36 cellular contexts compared by ENCODE assay signal in genomic region chr12:100564905-100565467, GRCh38.
"Had no signal": no experiment of that assay in that cellular context is flagged by ENCODE, and none has a peak within 500 bp of the region (broad histone marks: within the 10 kb centered on the region; RNA-seq: fewer than 3 reads in every experiment).

No MANE protein-coding gene starts in this region.

- FAIRE-seq: endometrium had no signal

- H3K36me3 ChIP-seq: adrenal gland, breast epithelium, cardiac muscle cell, esophagus muscularis mucosa, gastrocnemius medialis, WERI-Rb-1 had no signal

- H3K27ac Mint-ChIP-seq: activated B cell treated with CpG ODN at 0.5 μM for 24 hours; activated CD4-positive, alpha-beta memory T cell treated with anti-CD3 and anti-CD28 coated beads for 36 hours; activated CD4-positive, alpha-beta T cell treated with anti-CD3 and anti-CD28 coated beads, Interleukin-2, amount 10 ng/mL, durations not matched to agents 24 days and 14 days; activated CD8-positive, alpha-beta memory T cell treated with anti-CD3 and anti-CD28 coated beads, Interleukin-2, amount 10 ng/mL, durations not matched to agents 7 days and 5 days; activated CD8-positive, alpha-beta T cell treated with anti-CD3 and anti-CD28 coated beads, Interleukin-2, amount 10 ng/mL, durations not matched to agents 7 days and 5 days; activated naive CD4-positive, alpha-beta T cell treated with anti-CD3 and anti-CD28 coated beads for 36 hours; activated naive CD4-positive, alpha-beta T cell treated with anti-CD3 and anti-CD28 coated beads, Interleukin-2, amount 50 U/mL, for 24 hours; activated naive CD8-positive, alpha-beta T cell treated with anti-CD3 and anti-CD28 coated beads for 36 hours; activated naive CD8-positive, alpha-beta T cell treated with anti-CD3 and anti-CD28 coated beads, Interleukin-2, amount 50 U/mL, for 24 hours; activated T-helper 1 cell treated with anti-CD3 and anti-CD28 coated beads, Interleukin-12 subunit alpha, Interleukin-12 subunit beta, Interleukin-2, Interleukin-4 antibody, amounts not matched to agents 30 ng/mL and 10 ng/mL and 1 ng/mL, durations not matched to agents 14 hours and 24 hours and 36 hours; activated T-helper 2 cell treated with anti-CD3 and anti-CD28 coated beads, Interferon-gamma antibody, Interleukin-2, Interleukin-4, amounts not matched to agents 10 μg/mL and 5 μg/mL and 100 μg/mL, durations not matched to agents 14 hours and 24 hours and 36 hours; brain; T-helper 17 cell; T-helper 2 cell treated with Interferon-gamma antibody and Interleukin-4, amounts not matched to agents 5 μg/mL and 100 μg/mL, for 36 hours had no signal

- H3K9me3 ChIP-seq: adrenal gland, breast epithelium, esophagus muscularis mucosa, gastrocnemius medialis had no signal

- H3K36me3 Mint-ChIP-seq: activated CD4-positive, alpha-beta memory T cell treated with anti-CD3 and anti-CD28 coated beads for 36 hours; activated CD8-positive, alpha-beta memory T cell treated with anti-CD3 and anti-CD28 coated beads, Interleukin-2, amount 10 ng/mL, durations not matched to agents 7 days and 5 days; activated naive CD4-positive, alpha-beta T cell treated with anti-CD3 and anti-CD28 coated beads, Interleukin-2, amount 50 U/mL, for 24 hours; activated naive CD8-positive, alpha-beta T cell treated with anti-CD3 and anti-CD28 coated beads for 36 hours; brain had no signal

- ATAC-seq: activated CD4-positive, CD25-positive, alpha-beta regulatory T cell treated with anti-CD3 and anti-CD28 coated beads, Interleukin-2, amount 50 U/mL, for 24 hours; activated CD8-positive, alpha-beta memory T cell treated with anti-CD3 and anti-CD28 coated beads, Interleukin-2, amount 10 ng/mL, durations not matched to agents 7 days and 5 days; activated CD8-positive, alpha-beta T cell treated with anti-CD3 and anti-CD28 coated beads, Interleukin-2, amount 10 ng/mL, durations not matched to agents 7 days and 5 days; activated naive CD8-positive, alpha-beta T cell treated with anti-CD3 and anti-CD28 coated beads, Interleukin-2, amount 50 U/mL, for 24 hours; foreskin keratinocyte; gastrocnemius medialis; T-helper 17 cell had no signal

- H3K27ac ChIP-seq: adrenal gland, breast epithelium, cardiac muscle cell, esophagus muscularis mucosa, foreskin keratinocyte, gastrocnemius medialis, WERI-Rb-1 had no signal

- H3K4me1 ChIP-seq: adrenal gland, breast epithelium, foreskin keratinocyte, gastrocnemius medialis had no signal

- H3K4me3 ChIP-seq: adrenal gland, breast epithelium, cardiac muscle cell, coronary artery, esophagus muscularis mucosa, gastrocnemius medialis had no signal

- H3K4me1 Mint-ChIP-seq: activated naive CD4-positive, alpha-beta T cell treated with anti-CD3 and anti-CD28 coated beads, Interleukin-2, amount 50 U/mL, for 24 hours; central memory CD8-positive, alpha-beta T cell; T-helper 17 cell had no signal

- DNase-seq: activated B cell treated with CpG ODN at 0.5 μM for 24 hours; activated CD4-positive, alpha-beta memory T cell treated with anti-CD3 and anti-CD28 coated beads for 36 hours; activated CD4-positive, alpha-beta T cell treated with anti-CD3 and anti-CD28 coated beads, Interleukin-2, amount 10 ng/mL, durations not matched to agents 24 days and 14 days; activated CD8-positive, alpha-beta memory T cell treated with anti-CD3 and anti-CD28 coated beads, Interleukin-2, amount 10 ng/mL, durations not matched to agents 7 days and 5 days; activated CD8-positive, alpha-beta memory T cell treated with anti-CD3 and anti-CD28 coated beads, Interleukin-2, amount 50 U/mL, for 4 hours; activated CD8-positive, alpha-beta T cell treated with anti-CD3 and anti-CD28 coated beads, Interleukin-2, amount 10 ng/mL, durations not matched to agents 7 days and 5 days; activated effector memory CD4-positive, alpha-beta T cell treated with anti-CD3 and anti-CD28 coated beads, Interleukin-2, amount 50 U/mL, for 16 hours; activated naive CD4-positive, alpha-beta T cell treated with anti-CD3 and anti-CD28 coated beads for 36 hours; activated naive CD8-positive, alpha-beta T cell treated with anti-CD3 and anti-CD28 coated beads for 36 hours; activated naive CD8-positive, alpha-beta T cell treated with anti-CD3 and anti-CD28 coated beads, Interleukin-2, amount 50 U/mL, for 24 hours; activated T-cell treated with anti-CD3 and anti-CD28 coated beads, Interleukin-2, amount 50 U/mL, for 1 hour; activated T-cell treated with anti-CD3 and anti-CD28 coated beads, Interleukin-2, amount 50 U/mL, for 48 hours; adrenal gland; amygdala; aorta; effector CD8-positive, alpha-beta T cell; erythroblast; foreskin keratinocyte; gastrocnemius medialis; glutamatergic neuron; T-helper 1 cell; T-helper 17 cell; T1000; WERI-Rb-1 had no signal

- H3K27me3 ChIP-seq: adrenal gland, breast epithelium, esophagus muscularis mucosa, foreskin keratinocyte, gastrocnemius medialis had no signal

- H3K9me3 Mint-ChIP-seq: activated B cell treated with CpG ODN at 0.5 μM for 24 hours; activated CD4-positive, alpha-beta memory T cell treated with anti-CD3 and anti-CD28 coated beads for 36 hours; activated CD4-positive, alpha-beta T cell treated with anti-CD3 and anti-CD28 coated beads, Interleukin-2, amount 10 ng/mL, durations not matched to agents 24 days and 14 days; activated naive CD4-positive, alpha-beta T cell treated with anti-CD3 and anti-CD28 coated beads for 36 hours; activated naive CD4-positive, alpha-beta T cell treated with anti-CD3 and anti-CD28 coated beads, Interleukin-2, amount 50 U/mL, for 24 hours; activated naive CD8-positive, alpha-beta T cell treated with anti-CD3 and anti-CD28 coated beads for 36 hours; activated naive CD8-positive, alpha-beta T cell treated with anti-CD3 and anti-CD28 coated beads, Interleukin-2, amount 50 U/mL, for 24 hours; activated T-helper 1 cell treated with anti-CD3 and anti-CD28 coated beads, Interleukin-12 subunit alpha, Interleukin-12 subunit beta, Interleukin-2, Interleukin-4 antibody, amounts not matched to agents 30 ng/mL and 10 ng/mL and 1 ng/mL, durations not matched to agents 14 hours and 24 hours and 36 hours; activated T-helper 2 cell treated with anti-CD3 and anti-CD28 coated beads, Interferon-gamma antibody, Interleukin-2, Interleukin-4, amounts not matched to agents 10 μg/mL and 5 μg/mL and 100 μg/mL, durations not matched to agents 14 hours and 24 hours and 36 hours; central memory CD8-positive, alpha-beta T cell; T-helper 2 cell treated with Interferon-gamma antibody and Interleukin-4, amounts not matched to agents 5 μg/mL and 100 μg/mL, for 36 hours had no signal

- H3K4me3 Mint-ChIP-seq: activated B cell treated with CpG ODN at 0.5 μM for 24 hours; activated CD4-positive, alpha-beta memory T cell treated with anti-CD3 and anti-CD28 coated beads for 36 hours; activated CD4-positive, alpha-beta T cell treated with anti-CD3 and anti-CD28 coated beads, Interleukin-2, amount 10 ng/mL, durations not matched to agents 24 days and 14 days; activated CD8-positive, alpha-beta memory T cell treated with anti-CD3 and anti-CD28 coated beads, Interleukin-2, amount 10 ng/mL, durations not matched to agents 7 days and 5 days; activated CD8-positive, alpha-beta T cell treated with anti-CD3 and anti-CD28 coated beads, Interleukin-2, amount 10 ng/mL, durations not matched to agents 7 days and 5 days; activated naive CD4-positive, alpha-beta T cell treated with anti-CD3 and anti-CD28 coated beads for 36 hours; activated naive CD4-positive, alpha-beta T cell treated with anti-CD3 and anti-CD28 coated beads, Interleukin-2, amount 50 U/mL, for 24 hours; activated naive CD8-positive, alpha-beta T cell treated with anti-CD3 and anti-CD28 coated beads for 36 hours; activated naive CD8-positive, alpha-beta T cell treated with anti-CD3 and anti-CD28 coated beads, Interleukin-2, amount 50 U/mL, for 24 hours; activated T-helper 1 cell treated with anti-CD3 and anti-CD28 coated beads, Interleukin-12 subunit alpha, Interleukin-12 subunit beta, Interleukin-2, Interleukin-4 antibody, amounts not matched to agents 30 ng/mL and 10 ng/mL and 1 ng/mL, durations not matched to agents 14 hours and 24 hours and 36 hours; brain; central memory CD8-positive, alpha-beta T cell; T-helper 17 cell; T-helper 2 cell treated with Interferon-gamma antibody and Interleukin-4, amounts not matched to agents 5 μg/mL and 100 μg/mL, for 36 hours had no signal
